8 cellular contexts compared by ENCODE assay signal in the genomic region with DNA sequence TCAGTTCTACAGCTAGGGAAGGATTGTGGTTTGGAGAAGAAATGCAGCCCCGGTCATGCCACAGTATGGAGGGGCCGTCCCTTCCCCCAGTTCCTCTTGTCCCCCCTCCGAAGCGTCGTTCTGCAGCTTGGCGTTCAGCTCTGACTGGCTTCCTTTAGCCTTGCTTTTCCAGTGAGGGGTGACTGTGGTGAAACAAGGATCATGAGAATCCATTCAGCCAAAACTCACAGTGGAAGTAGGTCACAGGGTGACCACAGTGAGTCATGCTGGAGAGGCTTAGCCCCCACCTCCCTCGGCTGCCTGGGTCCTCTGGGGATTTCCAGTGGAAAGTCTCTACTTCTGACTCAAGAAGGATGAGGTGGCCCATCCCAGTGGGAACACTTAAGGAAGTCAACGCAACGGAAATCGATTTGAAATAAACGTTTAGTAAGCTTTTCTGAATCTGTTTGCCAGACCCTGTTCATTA. TPM values are rescaled to one million over a fixed set of nuclear protein-coding genes. Genes with fewer than 3 reads are reported as not detected.
A peak's percentile ranks its signal among the peaks of the same experiment; 100 is the strongest.
DNase-seq lines count a peak whose midpoint lies in the region; ATAC-seq and TF ChIP-seq lines count a peak whose summit lies in the region.

No MANE protein-coding gene starts in this region.

- no peaks in the 10 kb centered on the region for H3K27me3 ChIP-seq in left ventricle myocardium inferior (ENCODE audit: low read depth)

- no peak for ATAC-seq in HG03097 (IDR thresholded peaks at IDR 0.05; ENCODE audit: low FRiP score, unreplicated experiment)

- peaks cover 22% of the 10 kb centered on the region for H3K4me1 Mint-ChIP-seq in activated T-helper 1 cell treated with anti-CD3 and anti-CD28 coated beads, Interleukin-12 subunit alpha, Interleukin-12 subunit beta, Interleukin-2, Interleukin-4 antibody, amounts not matched to agents 30 ng/mL and 10 ng/mL and 1 ng/mL, durations not matched to agents 14 hours and 24 hours and 36 hours (ENCODE audit: low read depth)

- peaks cover 16% of the 10 kb centered on the region for H3K27me3 Mint-ChIP-seq in activated T-helper 1 cell treated with anti-CD3 and anti-CD28 coated beads, Interleukin-12 subunit alpha, Interleukin-12 subunit beta, Interleukin-2, Interleukin-4 antibody, amounts not matched to agents 30 ng/mL and 10 ng/mL and 1 ng/mL, durations not matched to agents 14 hours and 24 hours and 36 hours (ENCODE audit: insufficient read depth)

- H3K4me3 ChIP-seq in left ventricle myocardium inferior, result no peak overlapping the region

- peaks cover 20% of the 10 kb centered on the region for H3K9me3 Mint-ChIP-seq in activated T-helper 1 cell treated with anti-CD3 and anti-CD28 coated beads, Interleukin-12 subunit alpha, Interleukin-12 subunit beta, Interleukin-2, Interleukin-4 antibody, amounts not matched to agents 30 ng/mL and 10 ng/mL and 1 ng/mL, durations not matched to agents 14 hours and 24 hours and 36 hours

- peak; percentile 84 for DNase-seq in GOT3 (lab: John Stamatoyannopoulos, UW)
- DNase-seq in activated T-helper 1 cell treated with anti-CD3 and anti-CD28 coated beads, Interleukin-12 subunit alpha, Interleukin-12 subunit beta, Interleukin-2, Interleukin-4 antibody, amounts not matched to agents 30 ng/mL and 10 ng/mL and 1 ng/mL, durations not matched to agents 14 hours and 24 hours and 36 hours (ENCODE audit: low spot score), result no peak
- peak; percentile 75 for DNase-seq in left ventricle myocardium inferior
- peak; percentile 41 for DNase-seq in stimulated activated CD4-positive, alpha-beta T cell treated with anti-CD3 and anti-CD28 coated beads, Interleukin-4, amount 100 ng/mL, for 24 hours
- no peak for DNase-seq in 8988T
- no peak for DNase-seq in HUDEP-2 (lab: John Stamatoyannopoulos, UW; ENCODE audit: unreplicated experiment in 76 of 76)
- DNase-seq in effector CD8-positive, alpha-beta T cell (lab: John Stamatoyannopoulos, UW), result no peak

- H3K27ac Mint-ChIP-seq in activated T-helper 1 cell treated with anti-CD3 and anti-CD28 coated beads, Interleukin-12 subunit alpha, Interleukin-12 subunit beta, Interleukin-2, Interleukin-4 antibody, amounts not matched to agents 30 ng/mL and 10 ng/mL and 1 ng/mL, durations not matched to agents 14 hours and 24 hours and 36 hours, result no peak overlapping the region

- H3K9me3 ChIP-seq in left ventricle myocardium inferior (replicated peaks), result peaks cover 27% of the 10 kb centered on the region

- intact Hi-C loops in activated T-helper 1 cell treated with anti-CD3 and anti-CD28 coated beads, Interleukin-12 subunit alpha, Interleukin-12 subunit beta, Interleukin-2, Interleukin-4 antibody, amounts not matched to agents 30 ng/mL and 10 ng/mL and 1 ng/mL, durations not matched to agents 14 hours and 24 hours and 36 hours (cut with micrococcal nuclease), result no loop called here
- intact Hi-C loops in left ventricle myocardium inferior (cut with micrococcal nuclease), result no loop called here

- peak overlapping the region; percentile 11 for H3K4me3 Mint-ChIP-seq in activated T-helper 1 cell treated with anti-CD3 and anti-CD28 coated beads, Interleukin-12 subunit alpha, Interleukin-12 subunit beta, Interleukin-2, Interleukin-4 antibody, amounts not matched to agents 30 ng/mL and 10 ng/mL and 1 ng/mL, durations not matched to agents 14 hours and 24 hours and 36 hours

- peak overlapping the region; percentile 88 for H3K27ac ChIP-seq in left ventricle myocardium inferior (replicated peaks)

- peaks cover 31% of the 10 kb centered on the region for H3K4me1 ChIP-seq in left ventricle myocardium inferior

- TF ChIP-seq CTCF in left ventricle myocardium inferior (IDR thresholded peaks at IDR 0.05; ENCODE audit: borderline replicate concordance), result no peak

- no peaks in the 10 kb centered on the region for H3K36me3 ChIP-seq in left ventricle myocardium inferior

- H3K36me3 Mint-ChIP-seq in activated T-helper 1 cell treated with anti-CD3 and anti-CD28 coated beads, Interleukin-12 subunit alpha, Interleukin-12 subunit beta, Interleukin-2, Interleukin-4 antibody, amounts not matched to agents 30 ng/mL and 10 ng/mL and 1 ng/mL, durations not matched to agents 14 hours and 24 hours and 36 hours (ENCODE audit: low read depth), result no peaks in the 10 kb centered on the region

RNA-seq across cellular contexts. Expression of gene COL6A2, which starts 37.3 kb away (rescaled TPM):
- total RNA-seq in activated T-helper 1 cell treated with anti-CD3 and anti-CD28 coated beads, Interleukin-12 subunit alpha, Interleukin-12 subunit beta, Interleukin-2, Interleukin-4 antibody, amounts not matched to agents 30 ng/mL and 10 ng/mL and 1 ng/mL, durations not matched to agents 14 hours and 24 hours and 36 hours, result 1.4 and 2.1 TPM in 2 replicates
- 157 TPM for total RNA-seq in left ventricle myocardium inferior

Comparison
In these comparisons a context has a peak if more than half of its experiments do, and no peak if none do; other contexts are left out.
1. DNase-seq: peak in GOT3 (single experiment), left ventricle myocardium inferior (single experiment) and stimulated activated CD4-positive, alpha-beta T cell treated with anti-CD3 and anti-CD28 coated beads, Interleukin-4, amount 100 ng/mL, for 24 hours (single experiment); none in activated T-helper 1 cell treated with anti-CD3 and anti-CD28 coated beads, Interleukin-12 subunit alpha, Interleukin-12 subunit beta, Interleukin-2, Interleukin-4 antibody, amounts not matched to agents 30 ng/mL and 10 ng/mL and 1 ng/mL, durations not matched to agents 14 hours and 24 hours and 36 hours (single experiment), 8988T (single experiment), HUDEP-2 (0 of 76) and effector CD8-positive, alpha-beta T cell (single experiment).
2. RNA of gene COL6A2, which starts 37.3 kb away (total RNA-seq): 157 TPM in left ventricle myocardium inferior (single experiment); 1.4 to 2.1 TPM in activated T-helper 1 cell treated with anti-CD3 and anti-CD28 coated beads, Interleukin-12 subunit alpha, Interleukin-12 subunit beta, Interleukin-2, Interleukin-4 antibody, amounts not matched to agents 30 ng/mL and 10 ng/mL and 1 ng/mL, durations not matched to agents 14 hours and 24 hours and 36 hours; every median in the first group is over 10 times any median in the second.